10 cellular contexts compared by ENCODE assay signal in genomic region chr14:73570913-73571312, GRCh38. TPM values are rescaled to one million over a fixed set of nuclear protein-coding genes. Genes with fewer than 3 reads are reported as not detected.
DNase-seq lines count a peak whose midpoint lies in the region; ATAC-seq, FAIRE-seq and TF ChIP-seq lines count a peak whose summit lies in the region.
"Not testable (repeated sequence)": the region's sequence is repeated elsewhere in the genome, so short reads cannot be mapped to it uniquely, and the experiment has no call there.
"Had no signal": no experiment of that assay in that cellular context is flagged by ENCODE, and none has a peak within 500 bp of the region (broad histone marks: within the 10 kb centered on the region; RNA-seq: fewer than 3 reads in every experiment).

No MANE protein-coding gene starts in this region.

- not testable (repeated sequence) for H3K27me3 Mint-ChIP-seq in activated CD4-positive, alpha-beta T cell treated with anti-CD3 and anti-CD28 coated beads for 36 hours

- TF ChIP-seq EP300 in GM12878 (IDR thresholded peaks at IDR 0.05; ENCODE audit: borderline replicate concordance in 1 of 2, control insufficient read depth in 1 of 2, low read depth in 2 of 2, low read length in 2 of 2) = not testable (repeated sequence)

- not testable (repeated sequence) for H3K27me3 ChIP-seq in GM12878 (replicated peaks in 1 of 2; ENCODE audit: control insufficient read depth in 2 of 2, insufficient read depth in 2 of 2, low read length in 1 of 2); right cardiac atrium (ENCODE audit: control insufficient read depth, insufficient read depth); vagina

- peak; percentile 45 for ATAC-seq in HG03066 (IDR thresholded peaks at IDR 0.05; ENCODE audit: low read depth, unreplicated experiment)
- peak; percentile 45 for ATAC-seq in activated CD4-positive, alpha-beta T cell treated with anti-CD3 and anti-CD28 coated beads for 36 hours
- peak; percentile 79 for ATAC-seq in GM12878
- ATAC-seq in right cardiac atrium = peak; percentile 72 to 73
- peak; percentile 77 for ATAC-seq in sciatic nerve

- not testable (repeated sequence) for BruUV-seq in GM12878 (replicated peaks; lab: Mats Ljungman, UMichigan)

- H3K4me3 Mint-ChIP-seq in activated CD4-positive, alpha-beta T cell treated with anti-CD3 and anti-CD28 coated beads for 36 hours = not testable (repeated sequence)

- not testable (repeated sequence) for TF ChIP-seq POLR2A in GM12878 (IDR thresholded peaks at IDR 0.05; ENCODE audit: low read depth, low read length); vagina (IDR thresholded peaks at IDR 0.05)

- H2AFZ ChIP-seq in GM12878 (ENCODE audit: control insufficient read depth, low read depth, low read length) = not testable (repeated sequence)

- TF ChIP-seq RAD21 in GM12878 (IDR thresholded peaks at IDR 0.05; ENCODE audit: insufficient read depth, low read depth, low read length) = peak; percentile 30; the same call in 1 of the 2 replicates

- peak; percentile 14 to 75 for DNase-seq in NCI-H526 (lab: John Stamatoyannopoulos, UW)
- peak; percentile 81 for DNase-seq in activated CD4-positive, alpha-beta T cell treated with anti-CD3 and anti-CD28 coated beads for 36 hours
- DNase-seq in GM12878 (ENCODE audit: low read depth, low spot score); vagina (ENCODE audit: extremely low spot score in 2 of 2): not testable (repeated sequence)
- DNase-seq in right cardiac atrium = peak; percentile 52 to 87 (median 82)
- DNase-seq in sciatic nerve (ENCODE audit: low spot score) = peak; percentile 71

- not testable (repeated sequence) for H3K9ac ChIP-seq in GM12878 (ENCODE audit: control insufficient read depth, insufficient read depth, low read length)

- H3K4me1 ChIP-seq in GM12878 (ENCODE audit: control insufficient read depth, insufficient read depth, low read length); right cardiac atrium (ENCODE audit: control insufficient read depth, insufficient read depth, low read length): not testable (repeated sequence)
- H3K4me1 ChIP-seq in vagina = peaks cover 22% of the 10 kb centered on the region

- CTCF ChIA-PET in activated CD4-positive, alpha-beta T cell treated with anti-CD3 and anti-CD28 coated beads for 36 hours (lab: Charles Lee) = interaction anchor here (0.6 to 2.0 kb wide), 20 partner anchors 9 to 515 kb away, joined by 3 to 13 read pairs (median 3); no protein-coding TSS in a partner anchor
- CTCF ChIA-PET in GM12878 (lab: Yijun Ruan, JAX) = interaction anchor here (0.6 to 6.6 kb wide), 27 partner anchors 9 to 646 kb away, joined by 3 to 114 read pairs (median 4); partner anchors contain the start of genes ACOT1, ACOT6, DNAL1 and RIOX1

- FAIRE-seq in GM12878 (lab: Jason Lieb, UNC) = peak; percentile 18

- not testable (repeated sequence) for H3K36me3 ChIP-seq in GM12878 (ENCODE audit: control insufficient read depth in 2 of 2, insufficient read depth in 2 of 2, low read length in 1 of 2); vagina

- not testable (repeated sequence) for H3K4me3 ChIP-seq in GM12875 (ENCODE audit: low read depth, low read length); GM12878; right cardiac atrium (ENCODE audit: low read length); vagina

- in situ Hi-C loops in GM12878 (cut with MboI) = not testable (repeated sequence)

- RAD21 ChIA-PET in GM12878 (lab: Charles Lee; ENCODE audit: unreplicated experiment) = interaction anchor here (0.7 to 6.5 kb wide), 16 partner anchors 10 to 327 kb away, joined by 3 to 78 read pairs (median 4); partner anchors contain the start of gene ACOT6

- H3K4me2 ChIP-seq in GM12878 (ENCODE audit: control insufficient read depth, insufficient read depth) = peak overlapping the region; percentile 33; the same call in 1 of the 2 replicates

- POLR2A ChIA-PET in activated CD4-positive, alpha-beta T cell treated with anti-CD3 and anti-CD28 coated beads for 36 hours (lab: Charles Lee) = interaction anchor here (0.6 to 1.0 kb wide), 5 partner anchors 18 to 604 kb away, joined by 3 to 5 read pairs (median 3); partner anchors contain the start of gene ACOT6
- POLR2A ChIA-PET in GM12878 (lab: Charles Lee) = interaction anchor here (0.5 to 1.6 kb wide), 11 partner anchors 8 to 567 kb away, joined by 3 to 8 read pairs (median 4); partner anchors contain the start of gene RIOX1

- H3K27ac Mint-ChIP-seq in activated CD4-positive, alpha-beta T cell treated with anti-CD3 and anti-CD28 coated beads for 36 hours = not testable (repeated sequence)

- WGBS in GM12878 (ENCODE audit: insufficient coverage, insufficient replicate concordance, low lambda C conversion rate, missing lambda C conversion rate) = 12% methylated on average over 8 of the region's 8 CpGs
- whole genome bisulfite sequencing in right cardiac atrium = 38% methylated on average over 8 of the region's 8 CpGs

- H3K36me3 Mint-ChIP-seq in activated CD4-positive, alpha-beta T cell treated with anti-CD3 and anti-CD28 coated beads for 36 hours (ENCODE audit: low read depth) = peaks cover 37% of the 10 kb centered on the region

- not testable (repeated sequence) for H3K9me3 ChIP-seq in GM12878 (replicated peaks; ENCODE audit: control insufficient read depth, insufficient read depth, low read length); right cardiac atrium (ENCODE audit: control insufficient read depth, low read length); vagina

- H3K4me1 Mint-ChIP-seq in activated CD4-positive, alpha-beta T cell treated with anti-CD3 and anti-CD28 coated beads for 36 hours = peaks cover 37% of the 10 kb centered on the region

- not testable (repeated sequence) for H3K79me2 ChIP-seq in GM12878 (ENCODE audit: control insufficient read depth, insufficient read depth, low read length)

- SMC1A ChIA-PET in GM12878 (lab: Charles Lee; ENCODE audit: uncharacterized antibody, unreplicated experiment) = interaction anchor here (0.6 to 2.9 kb wide), 8 partner anchors 29 to 149 kb away, joined by 3 to 22 read pairs (median 5); no protein-coding TSS in a partner anchor

- not testable (repeated sequence) for H3K9me3 Mint-ChIP-seq in activated CD4-positive, alpha-beta T cell treated with anti-CD3 and anti-CD28 coated beads for 36 hours (ENCODE audit: low read depth)

- not testable (repeated sequence) for H4K20me1 ChIP-seq in GM12878 (ENCODE audit: control insufficient read depth, insufficient read depth)

- H3K27ac ChIP-seq in GM12878 (ENCODE audit: control insufficient read depth, insufficient read depth); right cardiac atrium (ENCODE audit: low read length); vagina: not testable (repeated sequence)

- intact Hi-C loops in activated CD4-positive, alpha-beta T cell treated with anti-CD3 and anti-CD28 coated beads for 36 hours (cut with DNase I, micrococcal nuclease) = loop anchor here (1.0 kb wide), 1 partner anchor 125 kb away; no protein-coding TSS in a partner anchor
- intact Hi-C loops in GM12878 (cut with micrococcal nuclease; ENCODE audit: unreplicated experiment); sciatic nerve (cut with DNase I); vagina (cut with DNase I): not testable (repeated sequence)
- intact Hi-C loops in right cardiac atrium (cut with DNase I) = loop anchor here in 1 of 4 donors (10.0 kb wide), 1 partner anchor 66 kb away; no protein-coding TSS in a partner anchor

- TF ChIP-seq CTCF in GM12875 (IDR thresholded peaks at IDR 0.05; ENCODE audit: borderline replicate concordance, insufficient read depth, low read depth, low read length) = peak; percentile 62
- TF ChIP-seq CTCF in GM12878 (IDR thresholded peaks at IDR 0.05 in 2 of 3, conservative IDR thresholded peaks at IDR 0.05 in 1 of 3; ENCODE audit: control insufficient read depth in 2 of 3, extremely low read depth in 1 of 3, insufficient read depth in 1 of 3, low read depth in 3 of 3, low read length in 3 of 3) = peak; percentile 42 to 59 (median 56)
- TF ChIP-seq CTCF in vagina (IDR thresholded peaks at IDR 0.05) = peak; percentile 14 to 38 (median 17)

RNA-seq across cellular contexts. Expression of gene ACOT2, which starts 1.9 kb away (rescaled TPM):
- total RNA-seq in activated CD4-positive, alpha-beta T cell treated with anti-CD3 and anti-CD28 coated beads for 36 hours = 1 to 10 TPM; 2.8 to 5.0 TPM
- total RNA-seq in GM12878 (2013; cell fraction: nucleolus; rRNA removed) = 10.0 and 10.3 TPM in 2 replicates
- total RNA-seq in GM12878 (2014; rRNA removed) = 41.9 and 43.7 TPM in 2 replicates
- 12.1 and 12.2 TPM in 2 replicates for total RNA-seq in GM12878 (2014; rRNA removed; fragmentation: Illumina TruSeq; extraction: Trizol)
- total RNA-seq in GM12878 (2021) = 32.3 and 32.4 TPM in 2 replicates
- 12.7 TPM for polyA plus RNA-seq in GM12878 (2011; ENCODE audit: low read depth)
- 6.1 and 9.7 TPM in 2 replicates for polyA plus RNA-seq in GM12878 (2011; rRNA removed)
- 17.7 and 18.8 TPM in 2 replicates for polyA plus RNA-seq in GM12878 (2011; cell fraction: cytosol; rRNA removed)
- 13.2 and 17.2 TPM in 2 replicates for polyA plus RNA-seq in GM12878 (2011; cell fraction: nucleus; rRNA removed)
- 16.5 and 17.7 TPM in 2 replicates for polyA plus RNA-seq in GM12878 (2012)
- 10.6 and 13.4 TPM in 2 replicates for polyA plus RNA-seq in GM12878 (2014; fragmentation: Illumina TruSeq; extraction: Trizol)
- polyA plus RNA-seq in GM12878 (2014; fragmentation: Nextera tagmentation; extraction: Ambion mirVana) = 10 to 100 TPM in 1 of 2 experiments, 1 to 10 TPM in 1; 9.6 to 12.3 TPM
- 35.9 and 38.7 TPM in 2 replicates for polyA plus RNA-seq in GM12878 (2014; rRNA removed)
- 10 to 100 TPM; 33.7 to 33.9 TPM for polyA plus RNA-seq in GM12878 (2016; fragmentation: Nextera tagmentation; extraction: Ambion mirVana)
- polyA minus RNA-seq in GM12878 (2011; rRNA and poly(A)+ RNA removed) = 3.8 and 7.8 TPM in 2 replicates
- polyA minus RNA-seq in GM12878 (2011; cell fraction: cytosol; rRNA and poly(A)+ RNA removed) = 2.1 and 3.5 TPM in 2 replicates
- polyA minus RNA-seq in GM12878 (2011; cell fraction: nucleus; rRNA and poly(A)+ RNA removed) = 1.6 and 3.2 TPM in 2 replicates
- total RNA-seq in right cardiac atrium = 100 to 1,000 TPM; 100 to 141 (median 103) TPM
- 114 TPM for polyA plus RNA-seq in right cardiac atrium
- total RNA-seq in sciatic nerve = 23.5 TPM
- 48.1 TPM for total RNA-seq in vagina

RNA-seq across cellular contexts. Expression of gene HEATR4, which starts 12.2 kb away (rescaled TPM):
- under 1 TPM in 1 of 2 experiments, not detected in 1; 0.05 TPM for total RNA-seq in activated CD4-positive, alpha-beta T cell treated with anti-CD3 and anti-CD28 coated beads for 36 hours
- total RNA-seq in GM12878 (2013; cell fraction: nucleolus; rRNA removed) = 0.10 TPM in 1 of 2 replicates, not detected in the other
- total RNA-seq in GM12878 (2014; rRNA removed) (not detected in 2 replicates), GM12878 (2014; rRNA removed; fragmentation: Illumina TruSeq; extraction: Trizol) (not detected in 2 replicates), GM12878 (2021) (not detected in 2 replicates), right cardiac atrium (under 1 TPM; 0.14 to 0.31 (median 0.22) TPM), sciatic nerve (0.94 TPM), vagina (not detected)
- not detected for polyA plus RNA-seq in GM12878 (2011; ENCODE audit: low read depth)
- polyA plus RNA-seq in GM12878 (2011; rRNA removed) (0.10 and 0.23 TPM in 2 replicates), GM12878 (2014; fragmentation: Illumina TruSeq; extraction: Trizol) (not detected in 2 replicates), GM12878 (2014; fragmentation: Nextera tagmentation; extraction: Ambion mirVana) (under 1 TPM; 0.03 to 0.13 TPM), GM12878 (2014; rRNA removed) (not detected in 2 replicates), GM12878 (2016; fragmentation: Nextera tagmentation; extraction: Ambion mirVana) (under 1 TPM in 1 of 2 experiments, not detected in 1; 0.17 TPM), right cardiac atrium (0.07 TPM)
- not detected in 2 replicates for polyA plus RNA-seq in GM12878 (2011; cell fraction: cytosol; rRNA removed)
- 0.04 TPM in 1 of 2 replicates, not detected in the other for polyA plus RNA-seq in GM12878 (2011; cell fraction: nucleus; rRNA removed)
- 0.10 TPM in 1 of 2 replicates, not detected in the other for polyA plus RNA-seq in GM12878 (2012)
- not detected in 2 replicates for polyA minus RNA-seq in GM12878 (2011; rRNA and poly(A)+ RNA removed)
- not detected in 2 replicates for polyA minus RNA-seq in GM12878 (2011; cell fraction: cytosol; rRNA and poly(A)+ RNA removed)
- not detected in 2 replicates for polyA minus RNA-seq in GM12878 (2011; cell fraction: nucleus; rRNA and poly(A)+ RNA removed)
- total RNA-seq: NCI-H460 had no signal

RNA-seq across cellular contexts. Expression of gene ACOT4, which starts 20.8 kb away (rescaled TPM):
- total RNA-seq in activated CD4-positive, alpha-beta T cell treated with anti-CD3 and anti-CD28 coated beads for 36 hours = 1 to 10 TPM; 3.0 to 3.1 TPM
- total RNA-seq in GM12878 (2013; cell fraction: nucleolus; rRNA removed) = 1.4 and 2.1 TPM in 2 replicates
- total RNA-seq in GM12878 (2014; rRNA removed) (3.5 and 3.8 TPM in 2 replicates), GM12878 (2014; rRNA removed; fragmentation: Illumina TruSeq; extraction: Trizol) (2.0 and 2.1 TPM in 2 replicates), GM12878 (2021) (1.9 and 2.2 TPM in 2 replicates), right cardiac atrium (under 1 TPM; 0.31 to 0.74 (median 0.56) TPM), sciatic nerve (0.49 TPM), vagina (0.49 TPM)
- 0.33 TPM for polyA plus RNA-seq in GM12878 (2011; ENCODE audit: low read depth)
- polyA plus RNA-seq in GM12878 (2011; rRNA removed) (1.4 and 1.8 TPM in 2 replicates), GM12878 (2014; fragmentation: Illumina TruSeq; extraction: Trizol) (1.8 and 2.1 TPM in 2 replicates), GM12878 (2014; fragmentation: Nextera tagmentation; extraction: Ambion mirVana) (under 1 TPM; 0.68 to 0.86 TPM), GM12878 (2014; rRNA removed) (2.9 and 3.3 TPM in 2 replicates), GM12878 (2016; fragmentation: Nextera tagmentation; extraction: Ambion mirVana) (1 to 10 TPM; 2.2 to 2.9 TPM), right cardiac atrium (0.63 TPM)
- 1.8 and 1.9 TPM in 2 replicates for polyA plus RNA-seq in GM12878 (2011; cell fraction: cytosol; rRNA removed)
- polyA plus RNA-seq in GM12878 (2011; cell fraction: nucleus; rRNA removed) = 1.2 and 1.4 TPM in 2 replicates
- 0.58 and 0.76 TPM in 2 replicates for polyA plus RNA-seq in GM12878 (2012)
- 0.80 and 1.0 TPM in 2 replicates for polyA minus RNA-seq in GM12878 (2011; rRNA and poly(A)+ RNA removed)
- 0.52 TPM in 1 of 2 replicates, not detected in the other for polyA minus RNA-seq in GM12878 (2011; cell fraction: cytosol; rRNA and poly(A)+ RNA removed)
- polyA minus RNA-seq in GM12878 (2011; cell fraction: nucleus; rRNA and poly(A)+ RNA removed) = 0.73 and 0.86 TPM in 2 replicates

RNA-seq across cellular contexts. Expression of gene ACOT1, which starts 34.0 kb away (rescaled TPM):
- total RNA-seq in activated CD4-positive, alpha-beta T cell treated with anti-CD3 and anti-CD28 coated beads for 36 hours = under 1 TPM; 0.78 to 0.91 TPM
- 0.67 and 2.3 TPM in 2 replicates for total RNA-seq in GM12878 (2013; cell fraction: nucleolus; rRNA removed)
- total RNA-seq in GM12878 (2014; rRNA removed) (2.2 and 3.3 TPM in 2 replicates), GM12878 (2014; rRNA removed; fragmentation: Illumina TruSeq; extraction: Trizol) (2.9 and 3.0 TPM in 2 replicates), GM12878 (2021) (4.5 and 5.4 TPM in 2 replicates), right cardiac atrium (10 to 100 TPM in 2 of 4 donors, 1 to 10 TPM in 2; 4.9 to 14.7 (median 7.7) TPM), sciatic nerve (3.8 TPM), vagina (5.2 TPM)
- polyA plus RNA-seq in GM12878 (2011; ENCODE audit: low read depth) = 1.4 TPM
- polyA plus RNA-seq in GM12878 (2011; rRNA removed) (1.1 and 2.1 TPM in 2 replicates), GM12878 (2014; fragmentation: Illumina TruSeq; extraction: Trizol) (4.1 and 6.1 TPM in 2 replicates), GM12878 (2014; fragmentation: Nextera tagmentation; extraction: Ambion mirVana) (1 to 10 TPM; 3.2 to 4.6 TPM), GM12878 (2014; rRNA removed) (2.3 TPM in 2 replicates), GM12878 (2016; fragmentation: Nextera tagmentation; extraction: Ambion mirVana) (1 to 10 TPM; 3.1 to 3.2 TPM), right cardiac atrium (16.2 TPM)
- 1.7 and 1.9 TPM in 2 replicates for polyA plus RNA-seq in GM12878 (2011; cell fraction: cytosol; rRNA removed)
- polyA plus RNA-seq in GM12878 (2011; cell fraction: nucleus; rRNA removed) = 0.66 and 1.2 TPM in 2 replicates
- 1.2 and 1.3 TPM in 2 replicates for polyA plus RNA-seq in GM12878 (2012)
- 1.5 TPM in 2 replicates for polyA minus RNA-seq in GM12878 (2011; rRNA and poly(A)+ RNA removed)
- polyA minus RNA-seq in GM12878 (2011; cell fraction: cytosol; rRNA and poly(A)+ RNA removed) = not detected in 2 replicates
- not detected in 2 replicates for polyA minus RNA-seq in GM12878 (2011; cell fraction: nucleus; rRNA and poly(A)+ RNA removed)

RNA-seq across cellular contexts. Expression of gene ACOT6, which starts 41.4 kb away (rescaled TPM):
- under 1 TPM in 1 of 2 experiments, not detected in 1; 0.18 TPM for total RNA-seq in activated CD4-positive, alpha-beta T cell treated with anti-CD3 and anti-CD28 coated beads for 36 hours
- not detected in 2 replicates for total RNA-seq in GM12878 (2013; cell fraction: nucleolus; rRNA removed)
- total RNA-seq in GM12878 (2014; rRNA removed) (not detected in 2 replicates), GM12878 (2014; rRNA removed; fragmentation: Illumina TruSeq; extraction: Trizol) (not detected in 2 replicates), GM12878 (2021) (not detected in 2 replicates), right cardiac atrium (not detected), sciatic nerve (not detected), vagina (not detected)
- not detected for polyA plus RNA-seq in GM12878 (2011; ENCODE audit: low read depth)
- polyA plus RNA-seq in GM12878 (2011; rRNA removed) (not detected in 2 replicates), GM12878 (2014; fragmentation: Illumina TruSeq; extraction: Trizol) (not detected in 2 replicates), GM12878 (2014; fragmentation: Nextera tagmentation; extraction: Ambion mirVana) (not detected), GM12878 (2014; rRNA removed) (not detected in 2 replicates), GM12878 (2016; fragmentation: Nextera tagmentation; extraction: Ambion mirVana) (not detected), right cardiac atrium (not detected)
- not detected in 2 replicates for polyA plus RNA-seq in GM12878 (2011; cell fraction: cytosol; rRNA removed)
- not detected in 2 replicates for polyA plus RNA-seq in GM12878 (2011; cell fraction: nucleus; rRNA removed)
- not detected in 2 replicates for polyA plus RNA-seq in GM12878 (2012)
- polyA minus RNA-seq in GM12878 (2011; rRNA and poly(A)+ RNA removed) = not detected in 2 replicates
- polyA minus RNA-seq in GM12878 (2011; cell fraction: cytosol; rRNA and poly(A)+ RNA removed) = not detected in 2 replicates
- 0.57 TPM in 1 of 2 replicates, not detected in the other for polyA minus RNA-seq in GM12878 (2011; cell fraction: nucleus; rRNA and poly(A)+ RNA removed)
- total RNA-seq: NCI-H460, temporal lobe had no signal
